ENCODE assay signal across 8 cellular contexts in the genomic region with DNA sequence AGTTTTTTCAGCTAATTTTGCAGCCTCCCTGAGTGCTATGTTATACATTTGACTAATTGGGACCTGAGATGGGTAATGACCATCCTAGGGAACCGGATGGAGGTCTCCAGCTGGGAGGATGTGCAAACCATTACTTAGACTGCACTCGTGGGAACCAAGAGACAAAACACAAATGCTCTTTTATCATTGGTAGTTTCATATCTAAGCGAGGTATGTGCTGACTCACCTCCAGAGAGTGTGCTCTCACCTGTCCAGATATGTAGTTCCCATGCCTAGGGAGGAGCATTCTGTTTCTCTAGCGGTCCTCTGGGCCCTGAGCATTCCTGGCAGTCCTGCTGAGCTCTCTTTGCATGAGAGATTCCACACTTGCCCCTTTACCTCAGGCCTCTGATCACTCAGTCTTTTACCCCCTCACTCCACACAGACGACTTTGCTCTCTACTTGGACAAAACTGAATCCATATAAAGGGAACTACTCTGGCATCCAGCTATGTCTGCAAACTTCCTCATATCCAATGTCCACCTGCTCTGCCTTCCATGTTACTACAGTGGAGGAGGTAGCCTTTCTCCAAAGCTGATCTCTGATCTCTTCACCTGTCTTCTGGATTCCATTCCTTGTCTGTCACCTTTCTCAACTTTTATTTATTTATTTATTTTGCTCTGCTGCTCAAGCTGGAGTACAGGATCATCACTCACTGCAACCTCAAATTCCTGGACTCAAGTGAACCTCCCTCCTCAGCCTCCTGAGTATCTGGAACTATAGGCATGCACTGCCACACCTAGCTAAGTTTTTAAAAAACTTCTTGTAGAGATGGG.
A peak's percentile ranks its signal among the peaks of the same experiment; 100 is the strongest.
DNase-seq lines count a peak whose midpoint lies in the region; ATAC-seq and TF ChIP-seq lines count a peak whose summit lies in the region.

No MANE protein-coding gene starts in this region.

- intact Hi-C loops in prostate gland (cut with DNase I): no loop called here

- no peaks in the 10 kb centered on the region for H3K27me3 ChIP-seq in prostate gland (replicated peaks; ENCODE audit: insufficient read depth)

- 80% methylated on average over 5 of the region's 5 CpGs for WGBS in prostate gland

- no peak overlapping the region for H3K4me3 ChIP-seq in prostate gland

- peaks cover 0 to 3% of the 10 kb centered on the region in 2 donors for H3K36me3 ChIP-seq in prostate gland

- no peaks in the 10 kb centered on the region for H3K9me3 ChIP-seq in prostate gland

- TF ChIP-seq POLR2A in prostate gland (IDR thresholded peaks at IDR 0.05): no peak

- ATAC-seq in GM18861 (IDR thresholded peaks at IDR 0.05; ENCODE audit: unreplicated experiment) (peak; percentile 77), GM21825 (IDR thresholded peaks at IDR 0.05; ENCODE audit: unreplicated experiment) (peak; percentile 58)

- DNase-seq in HPDE6-E6E7 (ENCODE audit: extremely low spot score): peak; percentile 45
- peak; percentile 87 for DNase-seq in kidney tubule cell (ENCODE audit: low spot score)
- DNase-seq in NCI-H1105 treated with DMSO at 0.1 percent for 48 hours (lab: John Stamatoyannopoulos, UW): no peak
- no peak for DNase-seq in effector CD4-positive, alpha-beta T cell
- no peak for DNase-seq in RKO (ENCODE audit: low spot score)
- DNase-seq in prostate gland (ENCODE audit: low spot score): no peak

- no peak for TF ChIP-seq CTCF in prostate gland (IDR thresholded peaks at IDR 0.05)

- no peaks in the 10 kb centered on the region for H3K4me1 ChIP-seq in prostate gland (replicated peaks)

- H3K27ac ChIP-seq in prostate gland: no peak overlapping the region

Comparison
In these comparisons a context has a peak if more than half of its experiments do, and no peak if none do; other contexts are left out.
1. DNase-seq: peak in HPDE6-E6E7 (single experiment) and kidney tubule cell (single experiment); none in NCI-H1105 treated with DMSO at 0.1 percent for 48 hours (single experiment), effector CD4-positive, alpha-beta T cell (single experiment), RKO (single experiment) and prostate gland (single experiment).